In the genomic region with DNA sequence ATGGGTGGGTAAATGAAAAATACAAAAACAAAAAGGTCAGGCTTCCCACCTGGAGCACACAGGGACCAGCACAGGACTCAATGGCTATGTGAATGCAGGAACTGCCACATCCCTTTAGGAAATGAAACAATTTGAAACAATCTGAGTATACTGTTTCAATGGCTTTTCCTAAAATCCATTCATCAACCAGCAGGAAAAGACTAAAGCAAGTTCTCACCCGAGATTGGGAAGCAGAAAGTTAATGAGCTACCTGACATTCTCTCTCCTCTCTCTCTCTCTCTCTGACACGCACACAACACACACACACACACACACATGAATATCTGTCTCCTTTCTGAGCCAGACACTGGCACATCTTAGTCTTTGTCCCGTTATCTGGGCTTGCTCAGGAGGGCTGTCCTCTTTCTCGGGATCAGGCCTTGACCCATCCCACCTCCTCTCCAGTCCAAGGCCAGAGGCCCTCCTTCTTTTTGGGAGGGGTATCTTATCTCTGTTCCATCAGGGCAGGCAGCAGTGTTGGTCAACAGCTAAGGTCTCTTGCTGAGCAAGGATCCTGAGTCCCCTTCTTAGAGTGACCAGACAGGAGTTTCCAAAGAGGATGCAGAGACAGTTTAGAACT, we compare ENCODE assay signal across 16 cellular contexts. TPM values are rescaled to one million over a fixed set of nuclear protein-coding genes. Genes with fewer than 3 reads are reported as not detected.
DNase-seq lines count a peak whose midpoint lies in the region; ATAC-seq, FAIRE-seq and TF ChIP-seq lines count a peak whose summit lies in the region.
"Had no signal": no experiment of that assay in that cellular context is flagged by ENCODE, and none has a peak within 500 bp of the region (broad histone marks: within the 10 kb centered on the region; RNA-seq: fewer than 3 reads in every experiment).

No MANE protein-coding gene starts in this region.

- TF ChIP-seq CTCF in AG04450 (IDR thresholded peaks at IDR 0.05; ENCODE audit: low read depth, low read length): no peak
- TF ChIP-seq CTCF in astrocyte (IDR thresholded peaks at IDR 0.05; ENCODE audit: insufficient read depth, low read depth, low read length): no peak

- no peak overlapping the region for H3K4me3 Mint-ChIP-seq in astrocyte (ENCODE audit: unreplicated experiment)

- no peak overlapping the region for H3K27ac Mint-ChIP-seq in astrocyte (ENCODE audit: unreplicated experiment)
- H3K27ac Mint-ChIP-seq: activated T-helper 2 cell treated with anti-CD3 and anti-CD28 coated beads, Interferon-gamma antibody, Interleukin-2, Interleukin-4, amounts not matched to agents 10 μg/mL and 5 μg/mL and 100 μg/mL, durations not matched to agents 14 hours and 24 hours and 36 hours had no signal

- POLR2A ChIA-PET in AG04450 (lab: Yijun Ruan, JAX): interaction anchor here (0.6 to 1.8 kb wide), 3 partner anchors 30 to 188 kb away, joined by 3 to 13 read pairs (median 3); no protein-coding TSS in a partner anchor

- H3K4me3 ChIP-seq in AG04450 (ENCODE audit: low read depth, low read length) (no peak overlapping the region), astrocyte (ENCODE audit: insufficient read depth, low read depth, low read length) (no peak overlapping the region), skeletal muscle satellite cell (ENCODE audit: low read length) (peak overlapping the region; percentile 46)
- H3K4me3 ChIP-seq: K562 had no signal

- DNase-seq in AG04450 (ENCODE audit: low read depth, low spot score): no peak
- DNase-seq in astrocyte (ENCODE audit: low read depth): no peak
- DNase-seq in islet precursor cell: peak; percentile 51
- DNase-seq in D341Med (ENCODE audit: low spot score): no peak
- DNase-seq: activated CD4-positive, alpha-beta T cell treated with anti-CD3 and anti-CD28 coated beads for 1 hour; caudate nucleus; DND-41; NCI-H1694 treated with DMSO at 0.1 percent for 48 hours; nucleus accumbens had no signal

- H2AFZ ChIP-seq in astrocyte (ENCODE audit: low read depth, low read length): peak overlapping the region; percentile 44

- no peaks in the 10 kb centered on the region for H3K27me3 Mint-ChIP-seq in astrocyte (ENCODE audit: low read depth, unreplicated experiment)

- H3K36me3 ChIP-seq in astrocyte (ENCODE audit: insufficient read depth, low read length): no peaks in the 10 kb centered on the region
- no peaks in the 10 kb centered on the region for H3K36me3 ChIP-seq in skeletal muscle satellite cell (ENCODE audit: insufficient read depth, low read length)

- no peaks in the 10 kb centered on the region for H3K9me3 ChIP-seq in AG04450 (ENCODE audit: control insufficient read depth, insufficient read depth, low read length)
- H3K9me3 ChIP-seq in astrocyte (ENCODE audit: insufficient read depth, low read depth, low read length): no peaks in the 10 kb centered on the region
- no peaks in the 10 kb centered on the region for H3K9me3 ChIP-seq in skeletal muscle satellite cell (replicated peaks; ENCODE audit: low read length)

- no peak for ATAC-seq in GM21367 (IDR thresholded peaks at IDR 0.05; ENCODE audit: unreplicated experiment)
- no peak for ATAC-seq in HG03442 (IDR thresholded peaks at IDR 0.05; ENCODE audit: unreplicated experiment)
- no peak for ATAC-seq in GM19023 (IDR thresholded peaks at IDR 0.05; ENCODE audit: unreplicated experiment)
- ATAC-seq: K562 had no signal

- H3K79me2 ChIP-seq in astrocyte (ENCODE audit: insufficient read depth, low read length): no peaks in the 10 kb centered on the region

- no peaks in the 10 kb centered on the region for H4K20me1 ChIP-seq in astrocyte (ENCODE audit: insufficient read depth, low read length)

- H3K4me1 ChIP-seq in astrocyte (ENCODE audit: insufficient read depth, low read length): peaks cover 34% of the 10 kb centered on the region
- peaks cover 38% of the 10 kb centered on the region for H3K4me1 ChIP-seq in skeletal muscle satellite cell (ENCODE audit: control insufficient read depth, insufficient read depth, low read length)

- no peaks in the 10 kb centered on the region for H3K9me3 Mint-ChIP-seq in astrocyte (ENCODE audit: unreplicated experiment)
- H3K9me3 Mint-ChIP-seq: activated T-helper 2 cell treated with anti-CD3 and anti-CD28 coated beads, Interferon-gamma antibody, Interleukin-2, Interleukin-4, amounts not matched to agents 10 μg/mL and 5 μg/mL and 100 μg/mL, durations not matched to agents 14 hours and 24 hours and 36 hours had no signal

- H3K4me2 ChIP-seq in astrocyte (ENCODE audit: low read length) (peak overlapping the region; percentile 62), skeletal muscle satellite cell (ENCODE audit: low read length) (peak overlapping the region; percentile 59)

- H3K9ac ChIP-seq in astrocyte (ENCODE audit: low read length) (no peak overlapping the region), skeletal muscle satellite cell (ENCODE audit: low read depth, low read length) (peak overlapping the region; percentile 82)

- H3K27ac ChIP-seq in AG04450 (ENCODE audit: low read depth, low read length): peak overlapping the region; percentile 98
- H3K27ac ChIP-seq in astrocyte (ENCODE audit: low read depth, low read length): peak overlapping the region; percentile 79

- no peak for FAIRE-seq in astrocyte (lab: Jason Lieb, UNC)
- FAIRE-seq: K562 had no signal

- peaks cover 5% of the 10 kb centered on the region for H3K36me3 Mint-ChIP-seq in astrocyte (ENCODE audit: low read depth, unreplicated experiment)

- CTCF ChIA-PET in AG04450 (lab: Charles Lee): interaction anchor here (0.8 to 1.4 kb wide), 2 partner anchors 103 to 129 kb away, joined by 3 to 4 read pairs; no protein-coding TSS in a partner anchor

- H3K4me1 Mint-ChIP-seq in astrocyte (ENCODE audit: low read depth, unreplicated experiment): peaks cover 39% of the 10 kb centered on the region

- no peaks in the 10 kb centered on the region for H3K27me3 ChIP-seq in AG04450 (ENCODE audit: control insufficient read depth, insufficient read depth, low read length)
- H3K27me3 ChIP-seq in astrocyte (ENCODE audit: insufficient read depth, low read length): no peaks in the 10 kb centered on the region
- H3K27me3 ChIP-seq in skeletal muscle satellite cell (ENCODE audit: control insufficient read depth, insufficient read depth, low read length): no peaks in the 10 kb centered on the region

RNA-seq across cellular contexts. Expression of a gene that starts 11.6 kb away (rescaled TPM):
- polyA plus RNA-seq in AG04450 (2011; rRNA removed): 55.2 and 71.1 TPM in 2 replicates
- 47.3 TPM in 2 replicates for polyA minus RNA-seq in AG04450 (2011; rRNA and poly(A)+ RNA removed)
- 83.3 and 84.1 TPM in 2 replicates for total RNA-seq in astrocyte
- 41.6 and 46.3 TPM in 2 replicates for total RNA-seq in skeletal muscle satellite cell (2012; rRNA removed)

RNA-seq across cellular contexts. Expression of a gene that starts 25.2 kb away (rescaled TPM):
- 0.10 and 0.21 TPM in 2 replicates for polyA plus RNA-seq in AG04450 (2011; rRNA removed)
- 0.55 TPM in 1 of 2 replicates, not detected in the other for polyA minus RNA-seq in AG04450 (2011; rRNA and poly(A)+ RNA removed)
- total RNA-seq in astrocyte: 0.34 and 1.4 TPM in 2 replicates
- 0.22 and 0.25 TPM in 2 replicates for total RNA-seq in skeletal muscle satellite cell (2012; rRNA removed)
- polyA plus RNA-seq: K562 had no signal

RNA-seq across cellular contexts. Expression of a gene that starts 49.4 kb away (rescaled TPM):
- not detected in 2 replicates for polyA plus RNA-seq in AG04450 (2011; rRNA removed)
- not detected in 2 replicates for polyA minus RNA-seq in AG04450 (2011; rRNA and poly(A)+ RNA removed)
- total RNA-seq in astrocyte: not detected in 2 replicates
- not detected in 2 replicates for total RNA-seq in skeletal muscle satellite cell (2012; rRNA removed)
- total RNA-seq: activated T-helper 2 cell treated with anti-CD3 and anti-CD28 coated beads, Interferon-gamma antibody, Interleukin-2, Interleukin-4, amounts not matched to agents 10 μg/mL and 5 μg/mL and 100 μg/mL, durations not matched to agents 14 hours and 24 hours and 36 hours; K562; subcutaneous adipose tissue had no signal
- polyA plus RNA-seq: K562 had no signal
